In genomic region chr6:11193434-11193833, GRCh38 we compare ENCODE assay signal across 18 cellular contexts. TPM values are rescaled to one million over a fixed set of nuclear protein-coding genes. Genes with fewer than 3 reads are reported as not detected.
DNase-seq lines count a peak whose midpoint lies in the region; ATAC-seq and TF ChIP-seq lines count a peak whose summit lies in the region.
"Had no signal": no experiment of that assay in that cellular context is flagged by ENCODE, and none has a peak within 500 bp of the region (broad histone marks: within the 10 kb centered on the region; RNA-seq: fewer than 3 reads in every experiment).

No MANE protein-coding gene starts in this region.

- H3K27me3 Mint-ChIP-seq in activated CD4-positive, alpha-beta T cell treated with anti-CD3 and anti-CD28 coated beads, Interleukin-2, amount 10 ng/mL, durations not matched to agents 24 days and 14 days: no peaks in the 10 kb centered on the region
- no peaks in the 10 kb centered on the region for H3K27me3 Mint-ChIP-seq in endodermal cell (ENCODE audit: insufficient read depth)
- no peaks in the 10 kb centered on the region for H3K27me3 Mint-ChIP-seq in T-cell

- H3K18ac ChIP-seq in IMR-90 (ENCODE audit: low read depth, low read length): 0 out of 2 replicates have a peak overlapping the region, but pooled peaks have one; percentile 19

- H3K4me1 Mint-ChIP-seq in activated CD4-positive, alpha-beta T cell treated with anti-CD3 and anti-CD28 coated beads, Interleukin-2, amount 10 ng/mL, durations not matched to agents 24 days and 14 days: peaks cover 28% of the 10 kb centered on the region
- peaks cover 30% of the 10 kb centered on the region for H3K4me1 Mint-ChIP-seq in endodermal cell
- H3K4me1 Mint-ChIP-seq in T-cell: peaks cover 4 to 12% (median 12%) of the 10 kb centered on the region in 3 donors

- peak overlapping the region; percentile 88 for H2BK20ac ChIP-seq in IMR-90 (ENCODE audit: low read depth, low read length)

- H3K36me3 ChIP-seq in IMR-90 (ENCODE audit: control insufficient read depth, insufficient read depth, low read length) (peaks cover 28% of the 10 kb centered on the region), endodermal cell (ENCODE audit: control insufficient read depth, insufficient read depth, low read length) (peaks cover 69% of the 10 kb centered on the region), osteoblast (ENCODE audit: insufficient read depth, low read length) (peaks cover 48% of the 10 kb centered on the region)

- peak overlapping the region; percentile 39 for H2BK120ac ChIP-seq in IMR-90 (ENCODE audit: low read depth, low read length)

- no peak for DNase-seq in activated CD4-positive, alpha-beta T cell treated with anti-CD3 and anti-CD28 coated beads, Interleukin-2, amount 10 ng/mL, durations not matched to agents 24 days and 14 days
- no peak for DNase-seq in activated CD4-positive, alpha-beta T cell treated with anti-CD3 and anti-CD28 coated beads for 4 hours
- DNase-seq in IMR-90 (no peak), endodermal cell (peak; percentile 17), osteoblast (ENCODE audit: insufficient read length, low spot score, missing footprints) (no peak), T-cell (no peak)
- no peak for DNase-seq in stimulated activated CD8-positive, alpha-beta memory T cell treated with anti-CD3 and anti-CD28 coated beads, Interleukin-4, amount 100 ng/mL, for 48 hours
- DNase-seq: C1 segment of cervical spinal cord, DMS79, GM23248, KG1, NCI-H1092, NCI-H446 treated with DMSO at 0.1 percent for 48 hours, NCI-H774, PC-9 had no signal

- peaks cover 69% of the 10 kb centered on the region for H3K36me3 Mint-ChIP-seq in activated CD4-positive, alpha-beta T cell treated with anti-CD3 and anti-CD28 coated beads, Interleukin-2, amount 10 ng/mL, durations not matched to agents 24 days and 14 days (ENCODE audit: low read depth)
- H3K36me3 Mint-ChIP-seq in endodermal cell (ENCODE audit: low read depth): peaks cover 34% of the 10 kb centered on the region
- peaks cover 66% of the 10 kb centered on the region for H3K36me3 Mint-ChIP-seq in T-cell

- H3K4me2 ChIP-seq in IMR-90 (ENCODE audit: low read depth, low read length): no peak overlapping the region
- no peak overlapping the region for H3K4me2 ChIP-seq in osteoblast (ENCODE audit: insufficient read depth, low read length)
- H3K4me2 ChIP-seq: PC-9 had no signal

- POLR2A ChIA-PET in IMR-90 (lab: Charles Lee; ENCODE audit: unreplicated experiment): no interaction called here
- POLR2A ChIA-PET in T-cell (lab: Charles Lee): interaction anchor here (0.6 kb wide), 2 partner anchors 65 to 125 kb away, joined by 6 to 13 read pairs; no protein-coding TSS in a partner anchor

- H4K5ac ChIP-seq in IMR-90 (ENCODE audit: low read depth, low read length): 0 out of 2 replicates have a peak overlapping the region, but pooled peaks have one; percentile 21

- H2AFZ ChIP-seq in IMR-90 (replicated peaks; ENCODE audit: low read length, poor library complexity) (no peak overlapping the region), osteoblast (ENCODE audit: low read length) (no peak overlapping the region)
- H2AFZ ChIP-seq: GM23248, PC-9 had no signal

- no peak for ATAC-seq in IMR-90 (ENCODE audit: low read depth)
- ATAC-seq in GM21515 (IDR thresholded peaks at IDR 0.05; ENCODE audit: unreplicated experiment): no peak
- no peak for ATAC-seq in T-cell (replicated peaks in 1 of 4)
- ATAC-seq: GM12878 had no signal

- TF ChIP-seq CTCF in IMR-90 (conservative IDR thresholded peaks at IDR 0.05; ENCODE audit: low read depth, low read length) (no peak), endodermal cell (conservative IDR thresholded peaks at IDR 0.05) (no peak), osteoblast (IDR thresholded peaks at IDR 0.05; ENCODE audit: extremely low read depth, low read depth, low read length) (no peak)

- H3K4me1 ChIP-seq in IMR-90 (ENCODE audit: control insufficient read depth, insufficient read depth, low read length) (peaks cover 22% of the 10 kb centered on the region), endodermal cell (ENCODE audit: control insufficient read depth, insufficient read depth, low read length) (peaks cover 2% of the 10 kb centered on the region), osteoblast (ENCODE audit: insufficient read depth, low read length) (peaks cover 49% of the 10 kb centered on the region)

- peak overlapping the region; percentile 72 for H2AK5ac ChIP-seq in IMR-90 (ENCODE audit: low read depth, low read length)

- peaks cover 5% of the 10 kb centered on the region for H3K9me3 Mint-ChIP-seq in activated CD4-positive, alpha-beta T cell treated with anti-CD3 and anti-CD28 coated beads, Interleukin-2, amount 10 ng/mL, durations not matched to agents 24 days and 14 days
- H3K9me3 Mint-ChIP-seq in endodermal cell (peaks cover 3% of the 10 kb centered on the region), T-cell (no peaks in the 10 kb centered on the region)

- peak overlapping the region; percentile 77; the same call in 1 of the 2 replicates for H3K14ac ChIP-seq in IMR-90 (replicated peaks; ENCODE audit: low read depth, low read length)

- H3K4me3 Mint-ChIP-seq in activated CD4-positive, alpha-beta T cell treated with anti-CD3 and anti-CD28 coated beads, Interleukin-2, amount 10 ng/mL, durations not matched to agents 24 days and 14 days: no peak overlapping the region
- H3K4me3 Mint-ChIP-seq in endodermal cell (no peak overlapping the region), T-cell (no peak overlapping the region)

- no peak for TF ChIP-seq POLR2A in IMR-90 (IDR thresholded peaks at IDR 0.05; ENCODE audit: low read depth, low read length)

- H3K27ac ChIP-seq in IMR-90 (ENCODE audit: insufficient read depth, low read length) (peak overlapping the region; percentile 22; the same call in 1 of the 2 replicates), endodermal cell (ENCODE audit: low read depth, low read length) (no peak overlapping the region), osteoblast (ENCODE audit: low read depth, low read length) (peak overlapping the region; percentile 95)
- H3K27ac ChIP-seq: 22Rv1, GM23248, PC-9 had no signal

- no peaks in the 10 kb centered on the region for H3K9me3 ChIP-seq in IMR-90 (ENCODE audit: control insufficient read depth, insufficient read depth, low read length)
- no peaks in the 10 kb centered on the region for H3K9me3 ChIP-seq in endodermal cell (ENCODE audit: control insufficient read depth, low read length)
- H3K9me3 ChIP-seq in osteoblast (ENCODE audit: low read depth, low read length): no peaks in the 10 kb centered on the region

- H3K79me2 ChIP-seq in osteoblast (ENCODE audit: insufficient read depth, low read length): peaks cover 9% of the 10 kb centered on the region

- dilution Hi-C loops in IMR-90 (cut with HindIII; ENCODE audit: low sequenced_read_pairs, unreplicated experiment): no loop called here

- H3K23ac ChIP-seq in IMR-90 (ENCODE audit: low read depth, low read length): no peak overlapping the region

- no peak overlapping the region for H3K9ac ChIP-seq in IMR-90 (ENCODE audit: low read depth, low read length)
- H3K9ac ChIP-seq in endodermal cell (ENCODE audit: extremely low read depth, low read length, poor library complexity, severe bottlenecking): no peak overlapping the region
- H3K9ac ChIP-seq: GM23248 had no signal

- peak overlapping the region; percentile 20 to 21; a peak in 2 of 4 replicates for H4K8ac ChIP-seq in IMR-90 (ENCODE audit: low read depth in 2 of 2, low read length in 2 of 2)

- intact Hi-C loops in activated CD4-positive, alpha-beta T cell treated with anti-CD3 and anti-CD28 coated beads, Interleukin-2, amount 10 ng/mL, durations not matched to agents 24 days and 14 days (cut with micrococcal nuclease): no loop called here
- intact Hi-C loops in IMR-90 (cut with micrococcal nuclease): no loop called here

- peak overlapping the region; percentile 47; the same call in 1 of the 2 replicates for H4K91ac ChIP-seq in IMR-90 (ENCODE audit: insufficient read depth, low read depth, low read length)

- H3K27me3 ChIP-seq in IMR-90 (ENCODE audit: control insufficient read depth, insufficient read depth, low read length) (no peaks in the 10 kb centered on the region), endodermal cell (ENCODE audit: control insufficient read depth, insufficient read depth, low read length, poor library complexity, severe bottlenecking) (no peaks in the 10 kb centered on the region), osteoblast (ENCODE audit: insufficient read depth, low read length) (no peaks in the 10 kb centered on the region)

- H4K20me1 ChIP-seq in IMR-90 (ENCODE audit: insufficient read depth, low read length): peaks cover 4% of the 10 kb centered on the region; the same call in 1 of the 2 replicates
- no peaks in the 10 kb centered on the region for H4K20me1 ChIP-seq in osteoblast (ENCODE audit: insufficient read depth, low read length)

- no peak overlapping the region for H2BK5ac ChIP-seq in IMR-90 (ENCODE audit: low read depth, low read length, poor library complexity, severe bottlenecking)

- peaks cover 27 to 61% of the 10 kb centered on the region in 2 experiments for H3K79me1 ChIP-seq in IMR-90 (ENCODE audit: low read depth in 1 of 2, low read length in 2 of 2)

- no TSS peak for BruUV-seq in IMR-90 (replicated peaks; lab: Mats Ljungman, UMichigan)

- no CpG with 5 or more reads among the region's 6 CpGs for WGBS in IMR-90 (ENCODE audit: extremely low coverage in 2 of 2, insufficient read length in 1 of 2), 2 experiments
- WGBS in endodermal cell (ENCODE audit: insufficient coverage in 1 of 2, insufficient read length in 1 of 2), 2 experiments: 95% methylated on average over 6 of the region's 6 CpGs; no CpG with 5 or more reads in 1 of the 2 experiments

- no peak for TF ChIP-seq RAD21 in IMR-90 (IDR thresholded peaks at IDR 0.05; ENCODE audit: low read length)

- no peak overlapping the region for H3K4me3 ChIP-seq in IMR-90 (ENCODE audit: insufficient read depth, low read depth, low read length)
- H3K4me3 ChIP-seq in endodermal cell (ENCODE audit: low read length): no peak overlapping the region
- no peak overlapping the region for H3K4me3 ChIP-seq in osteoblast (ENCODE audit: insufficient read depth, low read length)
- H3K4me3 ChIP-seq: GM12878, GM23248, PC-9 had no signal

- CTCF ChIA-PET in IMR-90 (lab: Yijun Ruan, JAX): interaction anchor here (0.6 kb wide), 2 partner anchors 23 to 715 kb away, joined by 3 to 4 read pairs; no protein-coding TSS in a partner anchor
- CTCF ChIA-PET in T-cell (lab: Charles Lee): interaction anchor here (0.7 kb wide), 2 partner anchors 12 to 13 kb away, joined by 3 to 7 read pairs; no protein-coding TSS in a partner anchor

- H3K56ac ChIP-seq in IMR-90 (ENCODE audit: extremely low read depth, insufficient read depth, low read length): no peak overlapping the region

- H2AK9ac ChIP-seq in IMR-90 (replicated peaks; ENCODE audit: low read depth, low read length, poor library complexity): no peak overlapping the region

- H2BK15ac ChIP-seq in IMR-90 (ENCODE audit: low read depth, low read length): peak overlapping the region; percentile 96

- peak overlapping the region; percentile 59; the same call in 1 of the 2 replicates for H3K4ac ChIP-seq in IMR-90 (ENCODE audit: low read depth, low read length)

- peak overlapping the region; percentile 21 for H3K27ac Mint-ChIP-seq in activated CD4-positive, alpha-beta T cell treated with anti-CD3 and anti-CD28 coated beads, Interleukin-2, amount 10 ng/mL, durations not matched to agents 24 days and 14 days
- H3K27ac Mint-ChIP-seq in endodermal cell: no peak overlapping the region
- H3K27ac Mint-ChIP-seq in T-cell: peak overlapping the region in 1 of 2 donors; percentile 59

- in situ Hi-C loops in IMR-90 (cut with MboI; ENCODE audit: low sequenced_read_pairs): no loop called here

- H3K9me1 ChIP-seq in IMR-90 (ENCODE audit: insufficient read depth, low read length): peaks cover 18% of the 10 kb centered on the region

RNA-seq across cellular contexts. Expression of gene NEDD9, which starts 39.0 kb away (rescaled TPM):
- 31.9 and 36.9 TPM in 2 replicates for total RNA-seq in activated CD4-positive, alpha-beta T cell treated with anti-CD3 and anti-CD28 coated beads, Interleukin-2, amount 10 ng/mL, durations not matched to agents 24 days and 14 days
- total RNA-seq in IMR-90 (2012; rRNA removed): 16.5 and 16.7 TPM in 2 replicates
- polyA plus RNA-seq in IMR-90 (2012; rRNA removed): 7.6 and 8.2 TPM in 2 replicates
- 5.4 and 7.2 TPM in 2 replicates for polyA plus RNA-seq in IMR-90 (2012; cell fraction: cytosol; rRNA removed)
- polyA plus RNA-seq in IMR-90 (2012; cell fraction: nucleus; rRNA removed; ENCODE audit: low replicate concordance): 9.9 and 17.1 TPM in 2 replicates
- total RNA-seq in endodermal cell: 1 to 10 TPM; 1.7 to 7.4 TPM
- polyA plus RNA-seq in endodermal cell (2013, experiment 1 of 2): 24.6 TPM
- polyA plus RNA-seq in endodermal cell (2013, experiment 2 of 2): 26.5 TPM
- 23.0 and 32.9 TPM in 2 replicates for total RNA-seq in osteoblast
- 10 to 100 TPM; 30.8 to 55.3 (median 33.7) TPM for total RNA-seq in T-cell
